Comparison of ENCODE assay signal across 12 cellular contexts in the genomic region with DNA sequence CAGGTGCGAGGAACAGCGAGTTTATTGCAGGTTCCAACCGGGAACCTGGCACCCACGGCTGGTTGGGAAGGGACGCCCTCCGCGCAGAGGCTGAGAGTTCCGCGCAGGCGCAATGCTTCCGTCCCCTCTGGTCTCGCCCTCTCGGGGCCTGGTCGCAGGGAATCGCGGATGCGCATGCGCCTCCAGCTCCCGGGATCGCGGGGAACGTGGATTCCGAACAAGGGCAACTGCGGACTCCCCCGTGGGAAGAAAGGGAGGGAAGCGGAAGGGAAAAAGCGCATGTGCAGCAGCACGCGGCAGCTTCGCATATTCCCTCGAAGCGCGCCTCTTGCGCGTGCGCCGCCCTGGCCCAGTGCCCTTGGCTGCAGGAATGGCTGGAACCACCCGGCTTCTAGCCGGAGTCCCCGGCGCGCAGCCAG. TPM values are rescaled to one million over a fixed set of nuclear protein-coding genes. Genes with fewer than 3 reads are reported as not detected.
DNase-seq lines count a peak whose midpoint lies in the region; ATAC-seq and TF ChIP-seq lines count a peak whose summit lies in the region.
"Had no signal": no experiment of that assay in that cellular context is flagged by ENCODE, and none has a peak within 500 bp of the region (broad histone marks: within the 10 kb centered on the region; RNA-seq: fewer than 3 reads in every experiment).

No MANE protein-coding gene starts in this region.

- peaks cover 10% of the 10 kb centered on the region for H3F3A ChIP-seq in neural progenitor cell (ENCODE audit: low read depth)

- H3K4me3 ChIP-seq in fibroblast of villous mesenchyme (ENCODE audit: low read depth, low read length) = peak overlapping the region; percentile 53
- no peak overlapping the region for H3K4me3 ChIP-seq in neural progenitor cell

- TF ChIP-seq CTCF in fibroblast of villous mesenchyme (IDR thresholded peaks at IDR 0.05; ENCODE audit: insufficient read depth, low read depth, low read length) = no peak
- TF ChIP-seq CTCF in neural progenitor cell (IDR thresholded peaks at IDR 0.05) = no peak

- no peaks in the 10 kb centered on the region for H3K9me3 Mint-ChIP-seq in activated naive CD4-positive, alpha-beta T cell treated with anti-CD3 and anti-CD28 coated beads, Interleukin-2, amount 50 U/mL, for 24 hours
- H3K9me3 Mint-ChIP-seq in activated naive CD4-positive, alpha-beta T cell treated with anti-CD3 and anti-CD28 coated beads, Interleukin-2, amount 50 U/mL, for 72 hours = no peaks in the 10 kb centered on the region
- H3K9me3 Mint-ChIP-seq in neural progenitor cell = no peaks in the 10 kb centered on the region
- H3K9me3 Mint-ChIP-seq: H9 had no signal

- ATAC-seq in activated naive CD4-positive, alpha-beta T cell treated with anti-CD3 and anti-CD28 coated beads, Interleukin-2, amount 50 U/mL, for 72 hours = no peak

- no peak overlapping the region for H3K27ac ChIP-seq in neural progenitor cell

- H3K79me2 ChIP-seq in neural progenitor cell (ENCODE audit: low read depth) = peaks cover 32% of the 10 kb centered on the region

- H4K20me1 ChIP-seq in neural progenitor cell (ENCODE audit: low read depth) = peaks cover 8% of the 10 kb centered on the region

- H3K27ac Mint-ChIP-seq in activated naive CD4-positive, alpha-beta T cell treated with anti-CD3 and anti-CD28 coated beads, Interleukin-2, amount 50 U/mL, for 24 hours = no peak overlapping the region
- H3K27ac Mint-ChIP-seq in activated naive CD4-positive, alpha-beta T cell treated with anti-CD3 and anti-CD28 coated beads, Interleukin-2, amount 50 U/mL, for 72 hours = peak overlapping the region in 1 of 2 donors; percentile 84
- no peak overlapping the region for H3K27ac Mint-ChIP-seq in neural progenitor cell
- H3K27ac Mint-ChIP-seq: H9 had no signal

- H3K9me3 ChIP-seq in neural progenitor cell (ENCODE audit: low read depth) = no peaks in the 10 kb centered on the region
- H3K9me3 ChIP-seq: BE2C had no signal

- H3K27me3 ChIP-seq in neural progenitor cell = no peaks in the 10 kb centered on the region
- H3K27me3 ChIP-seq: BE2C had no signal

- DNase-seq in activated naive CD4-positive, alpha-beta T cell treated with anti-CD3 and anti-CD28 coated beads, Interleukin-2, amount 50 U/mL, for 72 hours (ENCODE audit: low spot score in 2 of 2) = no peak
- DNase-seq in fibroblast of villous mesenchyme (ENCODE audit: low read depth) = peak; percentile 91
- DNase-seq in neural progenitor cell (ENCODE audit: low spot score) = no peak
- DNase-seq in ureter (ENCODE audit: low spot score) = peak; percentile 77
- DNase-seq in HT-29 (ENCODE audit: low spot score) = no peak
- no peak for DNase-seq in RPMI8226
- no peak for DNase-seq in HUDEP-2 (lab: John Stamatoyannopoulos, UW; ENCODE audit: unreplicated experiment in 76 of 76)
- DNase-seq: BE2C, H9, NCI-H2227 treated with DMSO at 0.1 percent for 48 hours had no signal

- H3K36me3 Mint-ChIP-seq in activated naive CD4-positive, alpha-beta T cell treated with anti-CD3 and anti-CD28 coated beads, Interleukin-2, amount 50 U/mL, for 24 hours = peaks cover 2% of the 10 kb centered on the region
- peaks cover 3 to 10% of the 10 kb centered on the region in 2 donors for H3K36me3 Mint-ChIP-seq in activated naive CD4-positive, alpha-beta T cell treated with anti-CD3 and anti-CD28 coated beads, Interleukin-2, amount 50 U/mL, for 72 hours
- H3K36me3 Mint-ChIP-seq in neural progenitor cell = peaks cover 4% of the 10 kb centered on the region

- H3K4me3 Mint-ChIP-seq in activated naive CD4-positive, alpha-beta T cell treated with anti-CD3 and anti-CD28 coated beads, Interleukin-2, amount 50 U/mL, for 24 hours = peak overlapping the region; percentile 44
- H3K4me3 Mint-ChIP-seq in neural progenitor cell = peak overlapping the region; percentile 53

- H3K27me3 Mint-ChIP-seq in activated naive CD4-positive, alpha-beta T cell treated with anti-CD3 and anti-CD28 coated beads, Interleukin-2, amount 50 U/mL, for 24 hours = no peaks in the 10 kb centered on the region
- no peaks in the 10 kb centered on the region for H3K27me3 Mint-ChIP-seq in neural progenitor cell (ENCODE audit: insufficient read depth, low read depth)

- no peaks in the 10 kb centered on the region for H3K4me1 ChIP-seq in neural progenitor cell
- H3K4me1 ChIP-seq: BE2C had no signal

- peaks cover 13% of the 10 kb centered on the region for H3K4me1 Mint-ChIP-seq in activated naive CD4-positive, alpha-beta T cell treated with anti-CD3 and anti-CD28 coated beads, Interleukin-2, amount 50 U/mL, for 24 hours
- H3K4me1 Mint-ChIP-seq in neural progenitor cell = peaks cover 12% of the 10 kb centered on the region

- H3K4me2 ChIP-seq in neural progenitor cell = no peak overlapping the region

- H3K36me3 ChIP-seq in neural progenitor cell = no peaks in the 10 kb centered on the region

- no peak overlapping the region for H3K9ac ChIP-seq in neural progenitor cell

- no peak overlapping the region for H2AFZ ChIP-seq in neural progenitor cell (replicated peaks)

RNA-seq across cellular contexts. Expression of gene TSSK6, which starts 1.1 kb away (rescaled TPM):
- 1 to 10 TPM; 3.8 to 5.5 TPM for total RNA-seq in activated naive CD4-positive, alpha-beta T cell treated with anti-CD3 and anti-CD28 coated beads, Interleukin-2, amount 50 U/mL, for 72 hours
- 1.3 and 2.3 TPM in 2 replicates for total RNA-seq in fibroblast of villous mesenchyme
- 4.6 and 7.0 TPM in 2 replicates for total RNA-seq in neural progenitor cell (ENCODE audit: low replicate concordance)
- total RNA-seq in ureter = 3.4 TPM
- 1.3 and 1.5 TPM in 2 replicates for total RNA-seq in HT-29 (2014; rRNA removed; shearing (Covaris generic))

RNA-seq across cellular contexts. Expression of gene NDUFA13, which starts 1.8 kb away (rescaled TPM):
- 100 to 1,000 TPM; 358 to 407 TPM for total RNA-seq in activated naive CD4-positive, alpha-beta T cell treated with anti-CD3 and anti-CD28 coated beads, Interleukin-2, amount 50 U/mL, for 72 hours
- total RNA-seq in fibroblast of villous mesenchyme (199 and 205 TPM in 2 replicates), neural progenitor cell (ENCODE audit: low replicate concordance) (78.6 and 108 TPM in 2 replicates), ureter (369 TPM)
- 190 and 202 TPM in 2 replicates for total RNA-seq in HT-29 (2014; rRNA removed; shearing (Covaris generic))

RNA-seq across cellular contexts. Expression of gene YJEFN3, which starts 14.5 kb away (rescaled TPM):
- total RNA-seq in activated naive CD4-positive, alpha-beta T cell treated with anti-CD3 and anti-CD28 coated beads, Interleukin-2, amount 50 U/mL, for 72 hours = 10 to 100 TPM in 1 of 2 donors, 1 to 10 TPM in 1; 5.7 to 11.3 TPM
- total RNA-seq in fibroblast of villous mesenchyme (0.43 and 0.64 TPM in 2 replicates), neural progenitor cell (ENCODE audit: low replicate concordance) (2.6 and 5.1 TPM in 2 replicates), ureter (14.1 TPM)
- 1.0 and 1.9 TPM in 2 replicates for total RNA-seq in HT-29 (2014; rRNA removed; shearing (Covaris generic))

RNA-seq across cellular contexts. Expression of gene CILP2, which starts 23.8 kb away (rescaled TPM):
- total RNA-seq in activated naive CD4-positive, alpha-beta T cell treated with anti-CD3 and anti-CD28 coated beads, Interleukin-2, amount 50 U/mL, for 72 hours = under 1 TPM; 0.25 to 0.31 TPM
- total RNA-seq in fibroblast of villous mesenchyme (under 0.01 and 0.43 TPM in 2 replicates), neural progenitor cell (ENCODE audit: low replicate concordance) (1.0 and 3.3 TPM in 2 replicates), ureter (2.3 TPM)
- total RNA-seq in HT-29 (2014; rRNA removed; shearing (Covaris generic)) = 0.31 TPM in 1 of 2 replicates, not detected in the other
- total RNA-seq: esophagus mucosa had no signal

Comparison
In these comparisons a context has a peak if more than half of its experiments do, and no peak if none do; other contexts are left out.
1. DNase-seq: peak in fibroblast of villous mesenchyme (single experiment) and ureter (single experiment); none in activated naive CD4-positive, alpha-beta T cell treated with anti-CD3 and anti-CD28 coated beads, Interleukin-2, amount 50 U/mL, for 72 hours (0 of 2), neural progenitor cell (single experiment), HT-29 (single experiment), RPMI8226 (single experiment) and HUDEP-2 (0 of 76).